16 cellular contexts compared by ENCODE assay signal in the genomic region with DNA sequence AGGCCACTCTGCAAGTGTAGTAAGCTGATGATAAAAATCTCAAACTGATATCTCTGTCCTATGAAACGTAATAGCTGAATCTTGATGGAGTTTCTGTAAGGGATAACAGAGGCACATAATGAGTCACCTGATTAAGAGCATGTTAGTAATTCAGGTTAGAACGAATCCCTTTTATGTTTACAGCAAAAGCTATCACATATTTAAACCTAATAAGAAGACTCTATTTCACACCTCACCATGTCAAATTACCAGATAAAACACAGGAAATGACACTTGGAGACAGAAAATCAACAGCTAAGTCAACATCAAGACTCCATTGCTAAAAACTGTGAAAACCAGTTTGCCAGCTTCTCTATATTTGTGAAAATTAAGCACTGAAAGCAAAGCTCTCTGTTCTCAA. TPM values are rescaled to one million over a fixed set of nuclear protein-coding genes. Genes with fewer than 3 reads are reported as not detected.
A peak's percentile ranks its signal among the peaks of the same experiment; 100 is the strongest.
DNase-seq lines count a peak whose midpoint lies in the region; ATAC-seq lines count a peak whose summit lies in the region.
"Had no signal": no experiment of that assay in that cellular context is flagged by ENCODE, and none has a peak within 500 bp of the region (broad histone marks: within the 10 kb centered on the region; RNA-seq: fewer than 3 reads in every experiment).

No MANE protein-coding gene starts in this region.

- H3K27ac Mint-ChIP-seq in T-helper 2 cell treated with Interferon-gamma antibody and Interleukin-4, amounts not matched to agents 5 μg/mL and 100 μg/mL, for 36 hours: peak overlapping the region; percentile 85
- peak overlapping the region; percentile 96 for H3K27ac Mint-ChIP-seq in central memory CD8-positive, alpha-beta T cell (ENCODE audit: low read depth)
- H3K27ac Mint-ChIP-seq in stimulated activated effector memory CD8-positive, alpha-beta T cell treated with anti-CD3 and anti-CD28 coated beads, Interleukin-12 subunit alpha, Interleukin-12 subunit beta, amount 100 ng/mL, for 72 hours: peak overlapping the region; percentile 85

- H3K36me3 ChIP-seq in MG63: no peaks in the 10 kb centered on the region

- no peak overlapping the region for H3K4me3 ChIP-seq in MG63
- H3K4me3 ChIP-seq: gastrocnemius medialis had no signal

- no peaks in the 10 kb centered on the region for H3K27me3 ChIP-seq in MG63
- H3K27me3 ChIP-seq: gastrocnemius medialis had no signal

- ATAC-seq in activated T-cell treated with anti-CD3 and anti-CD28 coated beads, Interleukin-2, amount 50 U/mL, for 4 hours: peak; percentile 32 to 63
- ATAC-seq in central memory CD8-positive, alpha-beta T cell (replicated peaks; ENCODE audit: extremely low read depth, poor library complexity, severe bottlenecking): peak; percentile 84
- peak; percentile 76 for ATAC-seq in stimulated activated effector memory CD8-positive, alpha-beta T cell treated with anti-CD3 and anti-CD28 coated beads, Interleukin-12 subunit alpha, Interleukin-12 subunit beta, amount 100 ng/mL, for 72 hours
- ATAC-seq in HG03196 (IDR thresholded peaks at IDR 0.05; ENCODE audit: unreplicated experiment): no peak
- ATAC-seq: gastrocnemius medialis, left cardiac atrium had no signal

- H3K9me3 Mint-ChIP-seq in activated T-cell treated with anti-CD3 and anti-CD28 coated beads, Interleukin-2, amount 50 U/mL, for 4 hours: no peaks in the 10 kb centered on the region
- H3K9me3 Mint-ChIP-seq in T-helper 2 cell treated with Interferon-gamma antibody and Interleukin-4, amounts not matched to agents 5 μg/mL and 100 μg/mL, for 36 hours: no peaks in the 10 kb centered on the region
- H3K9me3 Mint-ChIP-seq in central memory CD8-positive, alpha-beta T cell: no peaks in the 10 kb centered on the region
- no peaks in the 10 kb centered on the region for H3K9me3 Mint-ChIP-seq in stimulated activated effector memory CD8-positive, alpha-beta T cell treated with anti-CD3 and anti-CD28 coated beads, Interleukin-12 subunit alpha, Interleukin-12 subunit beta, amount 100 ng/mL, for 72 hours

- H3K36me3 Mint-ChIP-seq in activated T-cell treated with anti-CD3 and anti-CD28 coated beads, Interleukin-2, amount 50 U/mL, for 4 hours (ENCODE audit: insufficient read depth): peaks cover 48% of the 10 kb centered on the region
- H3K36me3 Mint-ChIP-seq in T-helper 2 cell treated with Interferon-gamma antibody and Interleukin-4, amounts not matched to agents 5 μg/mL and 100 μg/mL, for 36 hours (ENCODE audit: low read depth): peaks cover 69% of the 10 kb centered on the region
- peaks cover 84% of the 10 kb centered on the region for H3K36me3 Mint-ChIP-seq in central memory CD8-positive, alpha-beta T cell (ENCODE audit: insufficient read depth)
- H3K36me3 Mint-ChIP-seq in stimulated activated effector memory CD8-positive, alpha-beta T cell treated with anti-CD3 and anti-CD28 coated beads, Interleukin-12 subunit alpha, Interleukin-12 subunit beta, amount 100 ng/mL, for 72 hours: peaks cover 100% of the 10 kb centered on the region

- H3K4me1 Mint-ChIP-seq in activated T-cell treated with anti-CD3 and anti-CD28 coated beads, Interleukin-2, amount 50 U/mL, for 4 hours (ENCODE audit: low read depth): peaks cover 51% of the 10 kb centered on the region
- peaks cover 16% of the 10 kb centered on the region for H3K4me1 Mint-ChIP-seq in T-helper 2 cell treated with Interferon-gamma antibody and Interleukin-4, amounts not matched to agents 5 μg/mL and 100 μg/mL, for 36 hours (ENCODE audit: low read depth)
- peaks cover 76% of the 10 kb centered on the region for H3K4me1 Mint-ChIP-seq in central memory CD8-positive, alpha-beta T cell
- H3K4me1 Mint-ChIP-seq in stimulated activated effector memory CD8-positive, alpha-beta T cell treated with anti-CD3 and anti-CD28 coated beads, Interleukin-12 subunit alpha, Interleukin-12 subunit beta, amount 100 ng/mL, for 72 hours: peaks cover 92% of the 10 kb centered on the region

- H3K9me3 ChIP-seq in MG63: no peaks in the 10 kb centered on the region
- H3K9me3 ChIP-seq: gastrocnemius medialis had no signal

- DNase-seq in activated T-cell treated with anti-CD3 and anti-CD28 coated beads, Interleukin-2, amount 50 U/mL, for 4 hours: no peak
- no peak for DNase-seq in activated T-cell treated with anti-CD3 and anti-CD28 coated beads, Interleukin-2, amount 50 U/mL, for 1 hour
- DNase-seq in T-helper 2 cell treated with Interferon-gamma antibody and Interleukin-4, amounts not matched to agents 5 μg/mL and 100 μg/mL, for 36 hours (ENCODE audit: low spot score): no peak
- DNase-seq in central memory CD8-positive, alpha-beta T cell (ENCODE audit: low spot score in 2 of 2): no peak
- DNase-seq in stimulated activated effector memory CD8-positive, alpha-beta T cell treated with anti-CD3 and anti-CD28 coated beads, Interleukin-12 subunit alpha, Interleukin-12 subunit beta, amount 100 ng/mL, for 72 hours (ENCODE audit: low spot score in 2 of 2): no peak
- DNase-seq in MG63: no peak
- no peak for DNase-seq in effector CD4-positive, alpha-beta T cell
- DNase-seq: activated CD4-positive, CD25-positive, alpha-beta regulatory T cell; Calu3; gastrocnemius medialis; GDM1; left cardiac atrium; NCI-H446; SHP77 treated with DMSO at 0.1 percent for 48 hours had no signal

- H3K27me3 Mint-ChIP-seq in activated T-cell treated with anti-CD3 and anti-CD28 coated beads, Interleukin-2, amount 50 U/mL, for 4 hours (ENCODE audit: low read depth): no peaks in the 10 kb centered on the region
- H3K27me3 Mint-ChIP-seq in T-helper 2 cell treated with Interferon-gamma antibody and Interleukin-4, amounts not matched to agents 5 μg/mL and 100 μg/mL, for 36 hours (ENCODE audit: low read depth): no peaks in the 10 kb centered on the region
- H3K27me3 Mint-ChIP-seq in central memory CD8-positive, alpha-beta T cell: no peaks in the 10 kb centered on the region

- no peak overlapping the region for H3K4me3 Mint-ChIP-seq in activated T-cell treated with anti-CD3 and anti-CD28 coated beads, Interleukin-2, amount 50 U/mL, for 4 hours
- no peak overlapping the region for H3K4me3 Mint-ChIP-seq in T-helper 2 cell treated with Interferon-gamma antibody and Interleukin-4, amounts not matched to agents 5 μg/mL and 100 μg/mL, for 36 hours
- peak overlapping the region; percentile 74 for H3K4me3 Mint-ChIP-seq in central memory CD8-positive, alpha-beta T cell
- H3K4me3 Mint-ChIP-seq in stimulated activated effector memory CD8-positive, alpha-beta T cell treated with anti-CD3 and anti-CD28 coated beads, Interleukin-12 subunit alpha, Interleukin-12 subunit beta, amount 100 ng/mL, for 72 hours: peak overlapping the region; percentile 24

RNA-seq across cellular contexts. Expression of a gene that starts 11.8 kb away (rescaled TPM):
- 10 to 100 TPM; 21.3 to 49.7 (median 46.9) TPM for total RNA-seq in activated T-cell treated with anti-CD3 and anti-CD28 coated beads, Interleukin-2, amount 50 U/mL, for 4 hours
- total RNA-seq in MG63 (2014; rRNA removed; shearing (Covaris generic); ENCODE audit: low replicate concordance): not detected in 2 replicates
- total RNA-seq: Calu3, OCI-LY7 had no signal

RNA-seq across cellular contexts. Expression of a gene that starts 31.7 kb away (rescaled TPM):
- total RNA-seq in activated T-cell treated with anti-CD3 and anti-CD28 coated beads, Interleukin-2, amount 50 U/mL, for 4 hours: 10 to 100 TPM; 58.8 to 61.9 (median 61.4) TPM
- total RNA-seq in MG63 (2014; rRNA removed; shearing (Covaris generic); ENCODE audit: low replicate concordance): 54.3 and 80.3 TPM in 2 replicates

Comparison
In these comparisons a context has a peak if more than half of its experiments do, and no peak if none do; other contexts are left out.
1. H3K4me3 Mint-ChIP-seq: peak in central memory CD8-positive, alpha-beta T cell (single experiment) and stimulated activated effector memory CD8-positive, alpha-beta T cell treated with anti-CD3 and anti-CD28 coated beads, Interleukin-12 subunit alpha, Interleukin-12 subunit beta, amount 100 ng/mL, for 72 hours (single experiment); none in activated T-cell treated with anti-CD3 and anti-CD28 coated beads, Interleukin-2, amount 50 U/mL, for 4 hours (single experiment) and T-helper 2 cell treated with Interferon-gamma antibody and Interleukin-4, amounts not matched to agents 5 μg/mL and 100 μg/mL, for 36 hours (single experiment).
2. RNA of a gene that starts 11.8 kb away (total RNA-seq): 21.3 to 49.7 TPM in activated T-cell treated with anti-CD3 and anti-CD28 coated beads, Interleukin-2, amount 50 U/mL, for 4 hours; not detected in MG63; every median in the first group is over 10 times any median in the second.
3. Peak in every context shown above with its lines, with median percentiles within 50 percentile points of each other: H3K27ac Mint-ChIP-seq.